In the genomic region with DNA sequence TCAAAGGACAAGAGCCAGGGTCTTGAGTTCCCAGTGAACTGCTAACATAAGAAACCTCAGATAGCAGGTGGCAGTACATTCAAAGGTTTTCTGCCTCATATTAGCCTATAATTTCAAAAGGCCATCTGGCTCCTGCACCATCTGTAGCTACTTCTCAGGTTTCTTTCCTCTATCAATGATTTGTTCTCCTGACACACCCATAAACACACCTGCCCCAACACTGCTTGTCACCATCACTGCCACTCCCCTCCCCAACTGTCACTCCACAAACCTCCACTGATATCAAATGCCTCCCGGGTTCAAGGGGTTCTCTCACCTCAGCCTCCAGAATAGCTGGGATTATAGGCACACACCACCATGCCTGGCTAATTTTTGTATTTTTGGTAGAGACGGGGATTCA, we compare ENCODE assay signal across 20 cellular contexts.
DNase-seq lines count a peak whose midpoint lies in the region; TF ChIP-seq lines count a peak whose summit lies in the region.
"Had no signal": no experiment of that assay in that cellular context is flagged by ENCODE, and none has a peak within 500 bp of the region (broad histone marks: within the 10 kb centered on the region; RNA-seq: fewer than 3 reads in every experiment).

No MANE protein-coding gene starts in this region.

- no peak for TF ChIP-seq CTCF in endothelial cell (IDR thresholded peaks at IDR 0.05; ENCODE audit: unreplicated experiment)
- TF ChIP-seq CTCF in sigmoid colon (IDR thresholded peaks at IDR 0.05): no peak

- no peaks in the 10 kb centered on the region for H3K4me1 Mint-ChIP-seq in endothelial cell (ENCODE audit: unreplicated experiment)

- H3K9me3 ChIP-seq in sigmoid colon: no peaks in the 10 kb centered on the region

- peak overlapping the region; percentile 75 for H3K4me3 Mint-ChIP-seq in endothelial cell (ENCODE audit: unreplicated experiment)
- H3K4me3 Mint-ChIP-seq: activated CD8-positive, alpha-beta T cell treated with anti-CD3 and anti-CD28 coated beads for 36 hours; activated naive CD8-positive, alpha-beta T cell; activated T-cell treated with anti-CD3 and anti-CD28 coated beads, Interleukin-2, amount 50 U/mL, for 72 hours; brain; nephron had no signal

- 62 to 86% methylated on average over 2 of the region's 2 CpGs for WGBS in sigmoid colon, 2 donors

- H3K36me3 Mint-ChIP-seq in endothelial cell (ENCODE audit: low read depth, unreplicated experiment): peaks cover 7% of the 10 kb centered on the region

- H3K27me3 Mint-ChIP-seq in endothelial cell (ENCODE audit: unreplicated experiment): peaks cover 2% of the 10 kb centered on the region
- H3K27me3 Mint-ChIP-seq: activated CD8-positive, alpha-beta T cell treated with anti-CD3 and anti-CD28 coated beads for 36 hours; activated naive CD8-positive, alpha-beta T cell; brain had no signal

- no peaks in the 10 kb centered on the region for H3K9me3 Mint-ChIP-seq in endothelial cell (ENCODE audit: unreplicated experiment)
- H3K9me3 Mint-ChIP-seq: activated CD8-positive, alpha-beta T cell treated with anti-CD3 and anti-CD28 coated beads for 36 hours; activated T-cell treated with anti-CD3 and anti-CD28 coated beads, Interleukin-2, amount 50 U/mL, for 72 hours; brain; nephron had no signal

- TF ChIP-seq POLR2A in sigmoid colon (IDR thresholded peaks at IDR 0.05): no peak
- TF ChIP-seq POLR2A in erythroblast (IDR thresholded peaks at IDR 0.05; ENCODE audit: low read length): no peak

- H3K4me3 ChIP-seq in sigmoid colon: no peak overlapping the region
- H3K4me3 ChIP-seq: coronary artery, skin epidermis had no signal

- intact Hi-C loops in sigmoid colon (cut with DNase I): no loop called here

- no peak overlapping the region for H3K27ac Mint-ChIP-seq in endothelial cell (ENCODE audit: unreplicated experiment)
- H3K27ac Mint-ChIP-seq: activated CD8-positive, alpha-beta T cell treated with anti-CD3 and anti-CD28 coated beads for 36 hours; activated naive CD8-positive, alpha-beta T cell; activated T-cell treated with anti-CD3 and anti-CD28 coated beads, Interleukin-2, amount 50 U/mL, for 72 hours; nephron had no signal

- H3K4me1 ChIP-seq in sigmoid colon: no peaks in the 10 kb centered on the region

- no peak overlapping the region for H3K27ac ChIP-seq in sigmoid colon
- H3K27ac ChIP-seq: coronary artery, KMS-11, skin epidermis, WERI-Rb-1 had no signal

- peak; percentile 90 for DNase-seq in DMS153 (lab: John Stamatoyannopoulos, UW)
- peak; percentile 19 for DNase-seq in NCI-H1436 (lab: John Stamatoyannopoulos, UW)
- peak; percentile 3 for DNase-seq in NCI-H345 treated with DMSO at 0.1 percent for 48 hours (lab: John Stamatoyannopoulos, UW; ENCODE audit: unreplicated experiment)
- no peak for DNase-seq in endothelial cell (ENCODE audit: low spot score)
- DNase-seq in sigmoid colon: no peak
- no peak for DNase-seq in erythroblast (lab: John Stamatoyannopoulos, UW)
- DNase-seq in NCI-H446 (lab: John Stamatoyannopoulos, UW): no peak
- DNase-seq: activated CD8-positive, alpha-beta T cell treated with anti-CD3 and anti-CD28 coated beads for 36 hours; activated T-cell treated with anti-CD3 and anti-CD28 coated beads, Interleukin-2, amount 50 U/mL, for 72 hours; foreskin fibroblast; mesenchymal stem cell; stimulated activated CD8-positive, alpha-beta memory T cell treated with anti-CD3 and anti-CD28 coated beads, Interleukin-4, amount 100 ng/mL, for 48 hours; substantia nigra; WERI-Rb-1 had no signal

- TF ChIP-seq EP300 in sigmoid colon (IDR thresholded peaks at IDR 0.05): no peak

- H3K36me3 ChIP-seq in sigmoid colon: no peaks in the 10 kb centered on the region
- H3K36me3 ChIP-seq: WERI-Rb-1 had no signal

- no peaks in the 10 kb centered on the region for H3K27me3 ChIP-seq in sigmoid colon

Comparison
In these comparisons a context has a peak if more than half of its experiments do, and no peak if none do; other contexts are left out.
1. DNase-seq: peak in DMS153 (single experiment), NCI-H1436 (single experiment) and NCI-H345 treated with DMSO at 0.1 percent for 48 hours (single experiment); none in endothelial cell (single experiment), sigmoid colon (single experiment), erythroblast (0 of 2) and NCI-H446 (0 of 2).